15 cellular contexts compared by ENCODE assay signal in genomic region chr5:65199988-65200668, GRCh38.
DNase-seq lines count a peak whose midpoint lies in the region; ATAC-seq and TF ChIP-seq lines count a peak whose summit lies in the region.
"Had no signal": no experiment of that assay in that cellular context is flagged by ENCODE, and none has a peak within 500 bp of the region (broad histone marks: within the 10 kb centered on the region; RNA-seq: fewer than 3 reads in every experiment).

No MANE protein-coding gene starts in this region.

- H3K23ac ChIP-seq in mesenchymal stem cell (ENCODE audit: low read length in 2 of 2), result no peak overlapping the region

- H2AFZ ChIP-seq in mesenchymal stem cell (ENCODE audit: low read depth, low read length), result no peak overlapping the region

- no peak overlapping the region for H3K18ac ChIP-seq in mesenchymal stem cell (ENCODE audit: low read depth in 1 of 2, low read length in 2 of 2)

- peaks cover 2% of the 10 kb centered on the region for H3K79me1 ChIP-seq in mesenchymal stem cell (replicated peaks; ENCODE audit: low read length, poor library complexity, severe bottlenecking)

- H3K14ac ChIP-seq in mesenchymal stem cell (ENCODE audit: low read length in 2 of 2), result no peak overlapping the region

- H2BK120ac ChIP-seq in mesenchymal stem cell (ENCODE audit: low read depth, low read length), result no peak overlapping the region

- H2BK5ac ChIP-seq in mesenchymal stem cell (ENCODE audit: low read depth, low read length, poor library complexity, severe bottlenecking), result no peak overlapping the region

- ATAC-seq in HG03457 (IDR thresholded peaks at IDR 0.05; ENCODE audit: unreplicated experiment) (no peak), sciatic nerve (no peak)

- H3K9ac ChIP-seq in mesenchymal stem cell (ENCODE audit: low read length), result peak overlapping the region; percentile 80

- H2BK12ac ChIP-seq in mesenchymal stem cell (ENCODE audit: low read length in 2 of 2), result no peak overlapping the region

- no peaks in the 10 kb centered on the region for H3K27me3 ChIP-seq in mesenchymal stem cell (ENCODE audit: control insufficient read depth in 1 of 2, insufficient read depth in 1 of 2, low read length in 2 of 2)

- intact Hi-C loops in sciatic nerve (cut with DNase I), result no loop called here

- no peak overlapping the region for H4K91ac ChIP-seq in mesenchymal stem cell (ENCODE audit: low read length)

- peaks cover 0 to 32% of the 10 kb centered on the region in 2 experiments for H3K36me3 ChIP-seq in mesenchymal stem cell (ENCODE audit: control insufficient read depth in 1 of 2, insufficient read depth in 2 of 2, low read depth in 1 of 2, low read length in 2 of 2)

- 36% methylated on average over 3 of the region's 3 CpGs for WGBS in mesenchymal stem cell

- no peak overlapping the region for H2BK15ac ChIP-seq in mesenchymal stem cell (ENCODE audit: low read depth, poor library complexity, severe bottlenecking)

- no peaks in the 10 kb centered on the region for H3K9me3 ChIP-seq in mesenchymal stem cell (ENCODE audit: control insufficient read depth, low read length)

- no peak overlapping the region for H3K4me2 ChIP-seq in mesenchymal stem cell (ENCODE audit: low read length, poor library complexity, severe bottlenecking)

- no peak overlapping the region for H4K8ac ChIP-seq in mesenchymal stem cell (ENCODE audit: low read length)

- no peak overlapping the region for H3K4ac ChIP-seq in mesenchymal stem cell (ENCODE audit: low read depth in 1 of 2, low read length in 2 of 2)

- H3K4me3 ChIP-seq in AG10803 (ENCODE audit: low read length), result no peak overlapping the region
- H3K4me3 ChIP-seq in choroid plexus epithelial cell (ENCODE audit: low read depth, low read length), result no peak overlapping the region
- no peak overlapping the region for H3K4me3 ChIP-seq in mesenchymal stem cell (ENCODE audit: insufficient read depth in 1 of 2, low read depth in 1 of 2, low read length in 2 of 2)

- no peak for TF ChIP-seq CTCF in AG10803 (conservative IDR thresholded peaks at IDR 0.05; ENCODE audit: low read length)
- TF ChIP-seq CTCF in choroid plexus epithelial cell (conservative IDR thresholded peaks at IDR 0.05; ENCODE audit: low read depth, low read length), result no peak

- H3K27ac ChIP-seq in mesenchymal stem cell (ENCODE audit: low read length, poor library complexity, severe bottlenecking), result peak overlapping the region; percentile 56
- H3K27ac ChIP-seq: C4-2B had no signal

- H3K4me1 ChIP-seq in mesenchymal stem cell (ENCODE audit: control insufficient read depth, insufficient read depth, low read depth, low read length), result peaks cover 4% of the 10 kb centered on the region

- DNase-seq in AG10803 (ENCODE audit: low read depth) (peak; percentile 86), NCI-H446 treated with DMSO at 0.1 percent for 48 hours (lab: John Stamatoyannopoulos, UW) (peak; percentile 14), choroid plexus epithelial cell (ENCODE audit: low read depth) (peak; percentile 73), mesenchymal stem cell (no peak), sciatic nerve (ENCODE audit: low spot score) (no peak), GF-D8 (lab: John Stamatoyannopoulos, UW) (no peak)
- no peak for DNase-seq in stimulated activated naive CD4-positive, alpha-beta T cell treated with Interleukin-2 at 50 U/mL for 16 hours (lab: John Stamatoyannopoulos, UW)
- DNase-seq: cerebellar nuclear complex; NCI-H1436; NCI-H526; retina; SHP77; stimulated activated naive CD4-positive, alpha-beta T cell had no signal

- H2AK5ac ChIP-seq in mesenchymal stem cell (ENCODE audit: low read length, severe bottlenecking), result no peak overlapping the region

Comparison
In these comparisons a context has a peak if more than half of its experiments do, and no peak if none do; other contexts are left out.
1. DNase-seq: peak in AG10803 (single experiment), NCI-H446 treated with DMSO at 0.1 percent for 48 hours (single experiment) and choroid plexus epithelial cell (single experiment); none in mesenchymal stem cell (single experiment), stimulated activated naive CD4-positive, alpha-beta T cell treated with Interleukin-2 at 50 U/mL for 16 hours (single experiment), sciatic nerve (single experiment) and GF-D8 (single experiment).